In genomic region chr1:57860931-57861600, GRCh38 we compare ENCODE assay signal across 23 cellular contexts.
"Had no signal": no experiment of that assay in that cellular context is flagged by ENCODE, and none has a peak within 500 bp of the region (broad histone marks: within the 10 kb centered on the region; RNA-seq: fewer than 3 reads in every experiment).

No MANE protein-coding gene starts in this region.

- H3K9me3 ChIP-seq: left ventricle myocardium inferior, pancreas, psoas muscle, tibial artery, vagina had no signal

- H3K4me1 ChIP-seq: left ventricle myocardium inferior, pancreas, psoas muscle, tibial artery, vagina had no signal

- H3K27ac ChIP-seq: brain microvascular endothelial cell, coronary artery, left ventricle myocardium inferior, pancreas, psoas muscle, tibial artery, vagina, WERI-Rb-1 had no signal

- H3K27me3 ChIP-seq: brain microvascular endothelial cell, pancreas, tibial artery, vagina had no signal

- H3K4me3 ChIP-seq: coronary artery, left ventricle myocardium inferior, pancreas, psoas muscle, tibial artery, vagina had no signal

- H3K27me3 Mint-ChIP-seq: activated T-helper 17 cell treated with anti-CD3 and anti-CD28 coated beads, Interleukin-2, amount 50 U/mL, for 72 hours; central memory CD8-positive, alpha-beta T cell; natural killer cell treated with Interleukin-12 subunit alpha and Interleukin-12 subunit beta and Interleukin-15 and Interleukin-18, amount 100 ng/mL, for 72 hours had no signal

- ATAC-seq: activated naive CD4-positive, alpha-beta T cell treated with anti-CD3 and anti-CD28 coated beads, Interleukin-2, amount 50 U/mL, for 72 hours; activated T-helper 17 cell treated with anti-CD3 and anti-CD28 coated beads, Interleukin-2, amount 50 U/mL, for 72 hours; natural killer cell treated with Interleukin-12 subunit alpha and Interleukin-12 subunit beta and Interleukin-15 and Interleukin-18, amount 100 ng/mL, for 72 hours; pancreas; psoas muscle; right cardiac atrium; T-cell had no signal

- H3K36me3 ChIP-seq: brain microvascular endothelial cell, left ventricle myocardium inferior, pancreas, tibial artery, vagina, WERI-Rb-1 had no signal

- H3K4me3 Mint-ChIP-seq: activated T-helper 17 cell treated with anti-CD3 and anti-CD28 coated beads, Interleukin-2, amount 50 U/mL, for 72 hours; central memory CD8-positive, alpha-beta T cell; endodermal cell; mesothelial cell of epicardium; natural killer cell treated with Interleukin-12 subunit alpha and Interleukin-12 subunit beta and Interleukin-15 and Interleukin-18, amount 100 ng/mL, for 72 hours; stimulated activated naive CD8-positive, alpha-beta T cell treated with anti-CD3 and anti-CD28 coated beads, Interleukin-15, Interleukin-2, amounts not matched to agents 100 ng/mL and 50 ng/mL, for 24 hours; T-cell had no signal

- H3K27ac Mint-ChIP-seq: activated naive CD4-positive, alpha-beta T cell treated with anti-CD3 and anti-CD28 coated beads, Interleukin-2, amount 50 U/mL, for 72 hours; activated T-helper 17 cell treated with anti-CD3 and anti-CD28 coated beads, Interleukin-2, amount 50 U/mL, for 72 hours; endodermal cell; mesothelial cell of epicardium; natural killer cell treated with Interleukin-12 subunit alpha and Interleukin-12 subunit beta and Interleukin-15 and Interleukin-18, amount 100 ng/mL, for 72 hours; stimulated activated naive CD8-positive, alpha-beta T cell treated with anti-CD3 and anti-CD28 coated beads, Interleukin-15, Interleukin-2, amounts not matched to agents 100 ng/mL and 50 ng/mL, for 24 hours; T-cell had no signal

- H3K4me1 Mint-ChIP-seq: activated T-helper 17 cell treated with anti-CD3 and anti-CD28 coated beads, Interleukin-2, amount 50 U/mL, for 72 hours; central memory CD8-positive, alpha-beta T cell; endodermal cell; T-cell had no signal

- H3K36me3 Mint-ChIP-seq: activated naive CD4-positive, alpha-beta T cell treated with anti-CD3 and anti-CD28 coated beads, Interleukin-2, amount 50 U/mL, for 72 hours; mesothelial cell of epicardium; natural killer cell treated with Interleukin-12 subunit alpha and Interleukin-12 subunit beta and Interleukin-15 and Interleukin-18, amount 100 ng/mL, for 72 hours; T-cell had no signal

- DNase-seq: activated CD4-positive, CD25-positive, alpha-beta regulatory T cell treated with anti-CD3 and anti-CD28 coated beads, Interleukin-2, amount 50 U/mL, for 72 hours; activated T-cell treated with anti-CD3 and anti-CD28 coated beads, Interleukin-2, amount 50 U/mL, for 1 hour; aorta; brain microvascular endothelial cell; endodermal cell; foreskin fibroblast; kidney glomerular epithelial cell; left ventricle myocardium inferior; pancreas; psoas muscle; right cardiac atrium; stimulated activated CD4-positive, alpha-beta T cell treated with anti-CD3 and anti-CD28 coated beads, Interleukin-12 subunit alpha, Interleukin-12 subunit beta, amount 100 ng/mL, for 4 hours; T-cell; tibial artery; WERI-Rb-1 had no signal

- H3K9me3 Mint-ChIP-seq: activated T-helper 17 cell treated with anti-CD3 and anti-CD28 coated beads, Interleukin-2, amount 50 U/mL, for 72 hours; endodermal cell; mesothelial cell of epicardium; stimulated activated naive CD8-positive, alpha-beta T cell treated with anti-CD3 and anti-CD28 coated beads, Interleukin-15, Interleukin-2, amounts not matched to agents 100 ng/mL and 50 ng/mL, for 24 hours had no signal
